ENCODE assay signal across 28 cellular contexts in the genomic region with DNA sequence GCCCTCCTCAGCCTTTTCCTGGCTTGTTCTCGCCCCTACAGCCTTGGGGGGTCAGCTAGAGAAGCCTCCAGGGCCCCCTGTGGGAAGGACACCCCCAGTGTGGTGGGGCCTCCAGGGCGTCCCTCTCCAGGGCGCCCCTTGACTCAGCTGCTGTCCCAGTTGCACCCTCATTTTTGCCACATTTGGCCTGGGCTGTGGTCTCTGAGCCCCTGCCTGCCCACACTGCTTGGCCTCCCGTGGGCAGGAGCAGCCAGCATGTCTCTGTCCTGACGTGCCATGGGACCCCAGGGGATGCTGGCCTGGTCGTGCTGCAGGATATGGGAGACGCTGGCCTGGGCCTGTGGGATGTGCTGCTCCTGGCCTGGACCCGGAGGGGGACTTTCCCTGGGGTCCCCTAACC. TPM values are rescaled to one million over a fixed set of nuclear protein-coding genes. Genes with fewer than 3 reads are reported as not detected.
DNase-seq lines count a peak whose midpoint lies in the region; ATAC-seq and TF ChIP-seq lines count a peak whose summit lies in the region.
"Had no signal": no experiment of that assay in that cellular context is flagged by ENCODE, and none has a peak within 500 bp of the region (broad histone marks: within the 10 kb centered on the region; RNA-seq: fewer than 3 reads in every experiment).

No MANE protein-coding gene starts in this region.

- H2BK12ac ChIP-seq in neuronal stem cell (ENCODE audit: low read length): no peak overlapping the region

- H3K14ac ChIP-seq in neuronal stem cell (ENCODE audit: low read length): no peak overlapping the region

- H3K27ac ChIP-seq in MM.1S (ENCODE audit: low read length): no peak overlapping the region
- peak overlapping the region; percentile 88 for H3K27ac ChIP-seq in WERI-Rb-1
- no peak overlapping the region for H3K27ac ChIP-seq in neuronal stem cell (replicated peaks; ENCODE audit: low read length)
- H3K27ac ChIP-seq in thyroid gland: no peak overlapping the region
- H3K27ac ChIP-seq: BLaER1 had no signal

- no peak overlapping the region for H2BK15ac ChIP-seq in neuronal stem cell (ENCODE audit: low read length)

- H2BK5ac ChIP-seq in neuronal stem cell (ENCODE audit: low read length): no peak overlapping the region

- no peak overlapping the region for H4K8ac ChIP-seq in neuronal stem cell (ENCODE audit: low read depth, low read length)

- peaks cover 18% of the 10 kb centered on the region for H3K79me2 ChIP-seq in MM.1S (ENCODE audit: low read length)

- H4K20me1 ChIP-seq in MM.1S (ENCODE audit: insufficient read depth, low read length): no peaks in the 10 kb centered on the region

- ATAC-seq in HG03457 (IDR thresholded peaks at IDR 0.05; ENCODE audit: unreplicated experiment) (no peak), GM18907 (IDR thresholded peaks at IDR 0.05; ENCODE audit: unreplicated experiment) (no peak), HG02840 (IDR thresholded peaks at IDR 0.05; ENCODE audit: low FRiP score, unreplicated experiment) (no peak)
- ATAC-seq: GM12878 had no signal

- H3K4me2 ChIP-seq in MM.1S (ENCODE audit: low read depth, low read length) (no peak overlapping the region), neuronal stem cell (ENCODE audit: insufficient read depth, low read length, poor library complexity, severe bottlenecking) (no peak overlapping the region)
- H3K4me2 ChIP-seq: BLaER1 had no signal

- TF ChIP-seq CTCF in MM.1S (IDR thresholded peaks at IDR 0.05; ENCODE audit: low read length): no peak
- no peak for TF ChIP-seq CTCF in WERI-Rb-1 (IDR thresholded peaks at IDR 0.05; ENCODE audit: low read depth, low read length)
- no peak for TF ChIP-seq CTCF in thyroid gland (IDR thresholded peaks at IDR 0.05)

- no peak overlapping the region for H3K9ac ChIP-seq in MM.1S (ENCODE audit: low read length)
- H3K9ac ChIP-seq in neuronal stem cell (ENCODE audit: low read depth, low read length, poor library complexity): no peak overlapping the region
- H3K9ac ChIP-seq: BLaER1 had no signal

- no peak overlapping the region for H3K4ac ChIP-seq in neuronal stem cell (ENCODE audit: low read length)

- peak; percentile 3 for DNase-seq in MM.1S
- no peak for DNase-seq in WERI-Rb-1
- DNase-seq in neuronal stem cell (ENCODE audit: low spot score): no peak
- DNase-seq in thyroid gland: no peak
- DNase-seq: 8988T; ACHN; BE2C; C1 segment of cervical spinal cord; CD4-positive, alpha-beta memory T cell; CD4-positive, CD25-positive, alpha-beta regulatory T cell; CD8-positive, alpha-beta memory T cell; COR-L47; DMS 273 treated with DMSO at 0.1 percent for 48 hours; DMS153; DMS53; DMS79; DND-41; EL; GDM1 had no signal

- no peak overlapping the region for H2BK120ac ChIP-seq in neuronal stem cell (ENCODE audit: low read depth, low read length)

- peaks cover 30% of the 10 kb centered on the region for H3K79me1 ChIP-seq in neuronal stem cell (ENCODE audit: low read depth, low read length)

- TF ChIP-seq POLR2A in thyroid gland (IDR thresholded peaks at IDR 0.05): no peak

- no peak overlapping the region for H2AK5ac ChIP-seq in neuronal stem cell (ENCODE audit: low read depth, low read length)

- H3K9me3 ChIP-seq in MM.1S (replicated peaks; ENCODE audit: insufficient read depth, low read length): no peaks in the 10 kb centered on the region
- no peaks in the 10 kb centered on the region for H3K9me3 ChIP-seq in WERI-Rb-1 (ENCODE audit: severe bottlenecking)
- H3K9me3 ChIP-seq in neuronal stem cell (replicated peaks in 1 of 2; ENCODE audit: control insufficient read depth in 2 of 2, insufficient read depth in 1 of 2, low read depth in 1 of 2, low read length in 2 of 2): peaks cover 0 to 2% of the 10 kb centered on the region in 2 donors
- no peaks in the 10 kb centered on the region for H3K9me3 ChIP-seq in thyroid gland
- H3K9me3 ChIP-seq: BE2C, BLaER1 had no signal

- H2AFZ ChIP-seq in MM.1S (ENCODE audit: low read length) (no peak overlapping the region), neuronal stem cell (ENCODE audit: low read length) (no peak overlapping the region)

- H3K4me1 ChIP-seq in MM.1S (ENCODE audit: low read length) (0 out of 2 replicates have a peak, but pooled peaks cover 3% of the 10 kb centered on the region), neuronal stem cell (ENCODE audit: control insufficient read depth in 2 of 2, insufficient read depth in 1 of 2, low read depth in 1 of 2, low read length in 2 of 2) (peaks cover 4 to 7% of the 10 kb centered on the region in 2 donors), thyroid gland (peaks cover 7 to 9% of the 10 kb centered on the region in 2 donors)
- H3K4me1 ChIP-seq: BE2C had no signal

- WGBS in neuronal stem cell (ENCODE audit: extremely low coverage in 2 of 2, insufficient read length in 2 of 2, insufficient replicate concordance in 1 of 2), 2 donors: no CpG with 5 or more reads among the region's 8 CpGs
- WGBS in thyroid gland, 2 donors: 98 to 100% methylated on average over 4 to 8 of the region's 8 CpGs

- no peak overlapping the region for H4K91ac ChIP-seq in neuronal stem cell (ENCODE audit: low read depth, low read length, poor library complexity)

- no peak overlapping the region for H3K18ac ChIP-seq in neuronal stem cell (ENCODE audit: low read length)

- H3K4me3 ChIP-seq in MM.1S (ENCODE audit: low read length) (no peak overlapping the region), WERI-Rb-1 (ENCODE audit: low read depth, low read length) (no peak overlapping the region), neuronal stem cell (ENCODE audit: low read length in 2 of 2) (peak overlapping the region in 1 of 2 donors; percentile 60), thyroid gland (replicated peaks in 1 of 3) (no peak overlapping the region)
- H3K4me3 ChIP-seq: BLaER1, GM12878 had no signal

- intact Hi-C loops in thyroid gland (cut with DNase I): no loop called here

- no peaks in the 10 kb centered on the region for H3K9me2 ChIP-seq in MM.1S (replicated peaks; ENCODE audit: insufficient read depth, low read length)

- H3K27me3 ChIP-seq in MM.1S (replicated peaks; ENCODE audit: insufficient read depth, low read length) (no peaks in the 10 kb centered on the region), WERI-Rb-1 (ENCODE audit: insufficient read depth, low read depth, severe bottlenecking) (no peaks in the 10 kb centered on the region), neuronal stem cell (ENCODE audit: control insufficient read depth in 3 of 3, insufficient read depth in 3 of 3, low read depth in 1 of 3, low read length in 3 of 3) (no peaks in the 10 kb centered on the region), thyroid gland (no peaks in the 10 kb centered on the region)
- H3K27me3 ChIP-seq: BE2C had no signal

- H3F3A ChIP-seq in MM.1S (ENCODE audit: insufficient read depth, low read length): no peaks in the 10 kb centered on the region

- H3K36me3 ChIP-seq in MM.1S (replicated peaks; ENCODE audit: insufficient read depth, low read length): no peaks in the 10 kb centered on the region; the same call in 1 of the 2 replicates
- peaks cover 67% of the 10 kb centered on the region for H3K36me3 ChIP-seq in WERI-Rb-1
- H3K36me3 ChIP-seq in neuronal stem cell (replicated peaks in 1 of 2; ENCODE audit: control insufficient read depth in 2 of 2, insufficient read depth in 2 of 2, low read length in 2 of 2): peaks cover 51 to 77% of the 10 kb centered on the region in 2 donors
- H3K36me3 ChIP-seq in thyroid gland: no peaks in the 10 kb centered on the region

- H3K23ac ChIP-seq in neuronal stem cell (ENCODE audit: low read depth, low read length, poor library complexity): peak overlapping the region; percentile 55

RNA-seq across cellular contexts. Expression of a gene that starts 5.0 kb away (rescaled TPM):
- polyA plus RNA-seq in neuronal stem cell (2013, experiment 1 of 2): 77.3 TPM
- polyA plus RNA-seq in neuronal stem cell (2013, experiment 2 of 2): 69.6 TPM
- 10 to 100 TPM; 10.1 to 14.6 (median 11.7) TPM for total RNA-seq in thyroid gland

RNA-seq across cellular contexts. Expression of a gene that starts 5.2 kb away (rescaled TPM):
- 14.5 TPM for polyA plus RNA-seq in neuronal stem cell (2013, experiment 1 of 2)
- polyA plus RNA-seq in neuronal stem cell (2013, experiment 2 of 2): 15.3 TPM
- 10 to 100 TPM; 14.1 to 27.9 (median 20.8) TPM for total RNA-seq in thyroid gland

RNA-seq across cellular contexts. Expression of a gene that starts 7.1 kb away (rescaled TPM):
- 0.52 TPM for polyA plus RNA-seq in neuronal stem cell (2013, experiment 1 of 2)
- 0.51 TPM for polyA plus RNA-seq in neuronal stem cell (2013, experiment 2 of 2)
- total RNA-seq in thyroid gland: not detected
- total RNA-seq: A673; CD4-positive, alpha-beta memory T cell; CD4-positive, CD25-positive, alpha-beta regulatory T cell; CD8-positive, alpha-beta memory T cell; Daoy; GM12878 had no signal
- polyA plus RNA-seq: AG04450; CD14-positive monocyte; CD4-positive, alpha-beta memory T cell; CD4-positive, CD25-positive, alpha-beta regulatory T cell; CD8-positive, alpha-beta memory T cell; GM12878 had no signal

RNA-seq across cellular contexts. Expression of a gene that starts 32.9 kb away (rescaled TPM):
- polyA plus RNA-seq in neuronal stem cell (2013, experiment 1 of 2): 0.33 TPM
- polyA plus RNA-seq in neuronal stem cell (2013, experiment 2 of 2): 0.43 TPM
- not detected for total RNA-seq in thyroid gland
- total RNA-seq: A673; CD4-positive, alpha-beta memory T cell; CD4-positive, CD25-positive, alpha-beta regulatory T cell; CD8-positive, alpha-beta memory T cell; Daoy; GM12878 had no signal
- polyA plus RNA-seq: CD4-positive, alpha-beta memory T cell; CD4-positive, CD25-positive, alpha-beta regulatory T cell; CD8-positive, alpha-beta memory T cell had no signal

RNA-seq across cellular contexts. Expression of a gene that starts 52.6 kb away (rescaled TPM):
- 14.9 TPM for polyA plus RNA-seq in neuronal stem cell (2013, experiment 1 of 2)
- polyA plus RNA-seq in neuronal stem cell (2013, experiment 2 of 2): 15.0 TPM
- 10 to 100 TPM; 38.7 to 53.8 (median 44.6) TPM for total RNA-seq in thyroid gland
